In the genomic region with DNA sequence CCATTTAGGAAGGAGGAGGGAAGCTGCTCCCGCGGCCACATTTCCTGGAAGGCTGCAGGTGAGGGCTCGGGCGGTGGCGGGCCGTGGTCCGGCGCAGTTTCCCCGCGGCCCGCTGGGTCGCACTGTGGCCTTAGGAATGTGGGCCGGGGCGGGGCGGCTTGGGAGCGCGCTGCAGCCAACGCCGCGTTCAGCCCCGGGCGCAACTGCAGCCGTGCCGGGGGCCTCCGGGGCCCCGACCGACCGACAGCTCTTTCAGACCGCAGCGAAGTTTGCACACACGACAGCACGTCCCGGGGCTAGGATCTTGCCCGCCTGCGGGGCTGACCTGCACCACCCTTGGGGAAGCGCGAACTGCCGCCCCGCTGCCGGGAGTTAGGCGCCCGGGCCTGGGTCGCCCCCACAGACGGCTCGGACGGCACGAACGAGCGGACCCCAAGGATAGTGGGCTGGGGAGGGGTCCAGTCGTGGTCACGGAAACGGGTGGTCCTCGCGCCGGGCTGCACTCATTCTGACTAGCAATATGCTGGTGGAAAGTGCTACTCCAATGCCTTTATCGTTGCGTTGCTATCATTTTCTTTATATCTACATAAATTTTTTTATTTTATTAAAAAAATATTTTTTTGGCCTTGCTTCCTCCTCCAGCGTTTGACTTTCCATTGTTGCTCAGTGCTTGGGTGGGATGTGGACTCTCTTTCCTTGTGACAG, we compare ENCODE assay signal across 1 cellular context.
TF ChIP-seq lines count a peak whose summit lies in the region.

No MANE protein-coding gene starts in this region.

TF ChIP-seq in HepG2, 621 proteins besides CTCF, POLR2A, EP300 and RAD21 (continued from another document and continues in another):
- TF ChIP-seq ZFX (CRISPR knock-in tag; IDR thresholded peaks at IDR 0.05; ENCODE audit: low read depth), result peak; percentile 54
- TF ChIP-seq, protein P1, sequence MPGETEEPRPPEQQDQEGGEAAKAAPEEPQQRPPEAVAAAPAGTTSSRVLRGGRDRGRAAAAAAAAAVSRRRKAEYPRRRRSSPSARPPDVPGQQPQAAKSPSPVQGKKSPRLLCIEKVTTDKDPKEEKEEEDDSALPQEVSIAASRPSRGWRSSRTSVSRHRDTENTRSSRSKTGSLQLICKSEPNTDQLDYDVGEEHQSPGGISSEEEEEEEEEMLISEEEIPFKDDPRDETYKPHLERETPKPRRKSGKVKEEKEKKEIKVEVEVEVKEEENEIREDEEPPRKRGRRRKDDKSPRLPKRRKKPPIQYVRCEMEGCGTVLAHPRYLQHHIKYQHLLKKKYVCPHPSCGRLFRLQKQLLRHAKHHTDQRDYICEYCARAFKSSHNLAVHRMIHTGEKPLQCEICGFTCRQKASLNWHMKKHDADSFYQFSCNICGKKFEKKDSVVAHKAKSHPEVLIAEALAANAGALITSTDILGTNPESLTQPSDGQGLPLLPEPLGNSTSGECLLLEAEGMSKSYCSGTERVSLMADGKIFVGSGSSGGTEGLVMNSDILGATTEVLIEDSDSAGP (CRISPR knock-in tag; IDR thresholded peaks at IDR 0.05; ENCODE audit: borderline replicate concordance), result peak; percentile 90; the same call in 1 of the 2 replicates
- TF ChIP-seq, protein P2, sequence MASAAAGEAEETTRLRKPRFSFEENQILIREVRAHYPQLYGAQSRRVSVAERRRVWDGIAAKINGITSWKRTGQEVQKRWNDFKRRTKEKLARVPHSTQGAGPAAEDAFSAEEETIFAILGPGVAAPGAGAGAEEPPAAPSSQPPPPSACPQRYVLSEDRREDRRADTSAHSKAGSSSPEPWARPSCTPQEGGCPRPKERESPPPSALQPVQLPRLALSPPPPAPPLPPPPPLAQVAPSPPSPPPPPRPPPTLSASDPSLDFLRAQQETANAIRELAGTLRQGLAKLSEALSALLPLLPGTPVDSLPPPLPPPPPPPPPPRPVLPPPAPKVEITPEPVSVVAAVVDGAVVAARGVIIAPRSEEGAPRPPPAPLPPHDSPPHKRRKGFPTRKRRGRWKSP (CRISPR knock-in tag; IDR thresholded peaks at IDR 0.05), result peak; percentile 99
- 0 out of 2 replicates have a peak, but pooled peaks have one; percentile 63 for TF ChIP-seq RFXANK (CRISPR knock-in tag; IDR thresholded peaks at IDR 0.05)
- TF ChIP-seq, protein P3, sequence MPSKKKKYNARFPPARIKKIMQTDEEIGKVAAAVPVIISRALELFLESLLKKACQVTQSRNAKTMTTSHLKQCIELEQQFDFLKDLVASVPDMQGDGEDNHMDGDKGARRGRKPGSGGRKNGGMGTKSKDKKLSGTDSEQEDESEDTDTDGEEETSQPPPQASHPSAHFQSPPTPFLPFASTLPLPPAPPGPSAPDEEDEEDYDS (CRISPR knock-in tag; IDR thresholded peaks at IDR 0.05), result no peak
- no peak for TF ChIP-seq ZNF446 (CRISPR knock-in tag; IDR thresholded peaks at IDR 0.05)
- 0 out of 4 replicates have a peak, but pooled peaks of 1 of the 2 experiments have one; percentile 46 for TF ChIP-seq KLF16 (CRISPR knock-in tag; IDR thresholded peaks at IDR 0.05)
- TF ChIP-seq CEBPG (CRISPR knock-in tag; IDR thresholded peaks at IDR 0.05), result 0 out of 2 replicates have a peak, but pooled peaks have one; percentile 16
- TF ChIP-seq SIX4 (CRISPR knock-in tag; IDR thresholded peaks at IDR 0.05), result peak; percentile 14; the same call in 1 of the 2 replicates
- TF ChIP-seq, protein P4, sequence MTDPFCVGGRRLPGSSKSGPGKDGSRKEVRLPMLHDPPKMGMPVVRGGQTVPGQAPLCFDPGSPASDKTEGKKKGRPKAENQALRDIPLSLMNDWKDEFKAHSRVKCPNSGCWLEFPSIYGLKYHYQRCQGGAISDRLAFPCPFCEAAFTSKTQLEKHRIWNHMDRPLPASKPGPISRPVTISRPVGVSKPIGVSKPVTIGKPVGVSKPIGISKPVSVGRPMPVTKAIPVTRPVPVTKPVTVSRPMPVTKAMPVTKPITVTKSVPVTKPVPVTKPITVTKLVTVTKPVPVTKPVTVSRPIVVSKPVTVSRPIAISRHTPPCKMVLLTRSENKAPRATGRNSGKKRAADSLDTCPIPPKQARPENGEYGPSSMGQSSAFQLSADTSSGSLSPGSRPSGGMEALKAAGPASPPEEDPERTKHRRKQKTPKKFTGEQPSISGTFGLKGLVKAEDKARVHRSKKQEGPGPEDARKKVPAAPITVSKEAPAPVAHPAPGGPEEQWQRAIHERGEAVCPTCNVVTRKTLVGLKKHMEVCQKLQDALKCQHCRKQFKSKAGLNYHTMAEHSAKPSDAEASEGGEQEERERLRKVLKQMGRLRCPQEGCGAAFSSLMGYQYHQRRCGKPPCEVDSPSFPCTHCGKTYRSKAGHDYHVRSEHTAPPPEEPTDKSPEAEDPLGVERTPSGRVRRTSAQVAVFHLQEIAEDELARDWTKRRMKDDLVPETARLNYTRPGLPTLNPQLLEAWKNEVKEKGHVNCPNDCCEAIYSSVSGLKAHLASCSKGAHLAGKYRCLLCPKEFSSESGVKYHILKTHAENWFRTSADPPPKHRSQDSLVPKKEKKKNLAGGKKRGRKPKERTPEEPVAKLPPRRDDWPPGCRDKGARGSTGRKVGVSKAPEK (CRISPR knock-in tag; IDR thresholded peaks at IDR 0.05; ENCODE audit: borderline replicate concordance), result peak; percentile 20; the same call in 1 of the 2 replicates
- TF ChIP-seq, protein P5, sequence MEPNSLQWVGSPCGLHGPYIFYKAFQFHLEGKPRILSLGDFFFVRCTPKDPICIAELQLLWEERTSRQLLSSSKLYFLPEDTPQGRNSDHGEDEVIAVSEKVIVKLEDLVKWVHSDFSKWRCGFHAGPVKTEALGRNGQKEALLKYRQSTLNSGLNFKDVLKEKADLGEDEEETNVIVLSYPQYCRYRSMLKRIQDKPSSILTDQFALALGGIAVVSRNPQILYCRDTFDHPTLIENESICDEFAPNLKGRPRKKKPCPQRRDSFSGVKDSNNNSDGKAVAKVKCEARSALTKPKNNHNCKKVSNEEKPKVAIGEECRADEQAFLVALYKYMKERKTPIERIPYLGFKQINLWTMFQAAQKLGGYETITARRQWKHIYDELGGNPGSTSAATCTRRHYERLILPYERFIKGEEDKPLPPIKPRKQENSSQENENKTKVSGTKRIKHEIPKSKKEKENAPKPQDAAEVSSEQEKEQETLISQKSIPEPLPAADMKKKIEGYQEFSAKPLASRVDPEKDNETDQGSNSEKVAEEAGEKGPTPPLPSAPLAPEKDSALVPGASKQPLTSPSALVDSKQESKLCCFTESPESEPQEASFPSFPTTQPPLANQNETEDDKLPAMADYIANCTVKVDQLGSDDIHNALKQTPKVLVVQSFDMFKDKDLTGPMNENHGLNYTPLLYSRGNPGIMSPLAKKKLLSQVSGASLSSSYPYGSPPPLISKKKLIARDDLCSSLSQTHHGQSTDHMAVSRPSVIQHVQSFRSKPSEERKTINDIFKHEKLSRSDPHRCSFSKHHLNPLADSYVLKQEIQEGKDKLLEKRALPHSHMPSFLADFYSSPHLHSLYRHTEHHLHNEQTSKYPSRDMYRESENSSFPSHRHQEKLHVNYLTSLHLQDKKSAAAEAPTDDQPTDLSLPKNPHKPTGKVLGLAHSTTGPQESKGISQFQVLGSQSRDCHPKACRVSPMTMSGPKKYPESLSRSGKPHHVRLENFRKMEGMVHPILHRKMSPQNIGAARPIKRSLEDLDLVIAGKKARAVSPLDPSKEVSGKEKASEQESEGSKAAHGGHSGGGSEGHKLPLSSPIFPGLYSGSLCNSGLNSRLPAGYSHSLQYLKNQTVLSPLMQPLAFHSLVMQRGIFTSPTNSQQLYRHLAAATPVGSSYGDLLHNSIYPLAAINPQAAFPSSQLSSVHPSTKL (CRISPR knock-in tag; IDR thresholded peaks at IDR 0.05), result peak; percentile 72; the same call in 1 of the 2 replicates
- 0 out of 2 replicates have a peak, but pooled peaks have one; percentile 27 for TF ChIP-seq BRD4 (CRISPR knock-in tag; IDR thresholded peaks at IDR 0.05)
- no peak for TF ChIP-seq SOX13 (IDR thresholded peaks at IDR 0.05)
- TF ChIP-seq SOX13 (CRISPR knock-in tag; conservative IDR thresholded peaks at IDR 0.05 in 1 of 2, IDR thresholded peaks at IDR 0.05 in 1 of 2), result peak in 1 of 2 experiments; percentile 31; a peak in 1 of 4 replicates
- no peak for TF ChIP-seq FOXK2 (IDR thresholded peaks at IDR 0.05)
- TF ChIP-seq NR1H2 (CRISPR knock-in tag; IDR thresholded peaks at IDR 0.05; ENCODE audit: borderline replicate concordance, low read depth), result peak; percentile 51; the same call in 1 of the 2 replicates
- TF ChIP-seq, protein P6, sequence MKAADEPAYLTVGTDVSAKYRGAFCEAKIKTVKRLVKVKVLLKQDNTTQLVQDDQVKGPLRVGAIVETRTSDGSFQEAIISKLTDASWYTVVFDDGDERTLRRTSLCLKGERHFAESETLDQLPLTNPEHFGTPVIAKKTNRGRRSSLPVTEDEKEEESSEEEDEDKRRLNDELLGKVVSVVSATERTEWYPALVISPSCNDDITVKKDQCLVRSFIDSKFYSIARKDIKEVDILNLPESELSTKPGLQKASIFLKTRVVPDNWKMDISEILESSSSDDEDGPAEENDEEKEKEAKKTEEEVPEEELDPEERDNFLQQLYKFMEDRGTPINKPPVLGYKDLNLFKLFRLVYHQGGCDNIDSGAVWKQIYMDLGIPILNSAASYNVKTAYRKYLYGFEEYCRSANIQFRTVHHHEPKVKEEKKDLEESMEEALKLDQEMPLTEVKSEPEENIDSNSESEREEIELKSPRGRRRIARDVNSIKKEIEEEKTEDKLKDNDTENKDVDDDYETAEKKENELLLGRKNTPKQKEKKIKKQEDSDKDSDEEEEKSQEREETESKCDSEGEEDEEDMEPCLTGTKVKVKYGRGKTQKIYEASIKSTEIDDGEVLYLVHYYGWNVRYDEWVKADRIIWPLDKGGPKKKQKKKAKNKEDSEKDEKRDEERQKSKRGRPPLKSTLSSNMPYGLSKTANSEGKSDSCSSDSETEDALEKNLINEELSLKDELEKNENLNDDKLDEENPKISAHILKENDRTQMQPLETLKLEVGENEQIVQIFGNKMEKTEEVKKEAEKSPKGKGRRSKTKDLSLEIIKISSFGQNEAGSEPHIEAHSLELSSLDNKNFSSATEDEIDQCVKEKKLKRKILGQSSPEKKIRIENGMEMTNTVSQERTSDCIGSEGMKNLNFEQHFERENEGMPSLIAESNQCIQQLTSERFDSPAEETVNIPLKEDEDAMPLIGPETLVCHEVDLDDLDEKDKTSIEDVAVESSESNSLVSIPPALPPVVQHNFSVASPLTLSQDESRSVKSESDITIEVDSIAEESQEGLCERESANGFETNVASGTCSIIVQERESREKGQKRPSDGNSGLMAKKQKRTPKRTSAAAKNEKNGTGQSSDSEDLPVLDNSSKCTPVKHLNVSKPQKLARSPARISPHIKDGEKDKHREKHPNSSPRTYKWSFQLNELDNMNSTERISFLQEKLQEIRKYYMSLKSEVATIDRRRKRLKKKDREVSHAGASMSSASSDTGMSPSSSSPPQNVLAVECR (CRISPR knock-in tag; IDR thresholded peaks at IDR 0.05; ENCODE audit: borderline replicate concordance), result peak; percentile 64; the same call in 1 of the 2 replicates
- TF ChIP-seq SPEN (CRISPR knock-in tag; IDR thresholded peaks at IDR 0.05; ENCODE audit: low read depth), result peak; percentile 64; the same call in 1 of the 2 replicates
- no peak for TF ChIP-seq ZNF530 (CRISPR knock-in tag; IDR thresholded peaks at IDR 0.05; ENCODE audit: low read depth)
- TF ChIP-seq ERF (CRISPR knock-in tag; IDR thresholded peaks at IDR 0.05), result peak; percentile 71
- peak; percentile 92; the same call in 1 of the 2 replicates for TF ChIP-seq ZFP90 (CRISPR knock-in tag; IDR thresholded peaks at IDR 0.05; ENCODE audit: borderline replicate concordance)
- no peak for TF ChIP-seq ZNF354B (CRISPR knock-in tag; IDR thresholded peaks at IDR 0.05)
- TF ChIP-seq PHF21A (CRISPR knock-in tag; IDR thresholded peaks at IDR 0.05), result peak; percentile 35; the same call in 1 of the 2 replicates
- no peak for TF ChIP-seq ZNF205 (CRISPR knock-in tag; IDR thresholded peaks at IDR 0.05)
- TF ChIP-seq, protein P7, sequence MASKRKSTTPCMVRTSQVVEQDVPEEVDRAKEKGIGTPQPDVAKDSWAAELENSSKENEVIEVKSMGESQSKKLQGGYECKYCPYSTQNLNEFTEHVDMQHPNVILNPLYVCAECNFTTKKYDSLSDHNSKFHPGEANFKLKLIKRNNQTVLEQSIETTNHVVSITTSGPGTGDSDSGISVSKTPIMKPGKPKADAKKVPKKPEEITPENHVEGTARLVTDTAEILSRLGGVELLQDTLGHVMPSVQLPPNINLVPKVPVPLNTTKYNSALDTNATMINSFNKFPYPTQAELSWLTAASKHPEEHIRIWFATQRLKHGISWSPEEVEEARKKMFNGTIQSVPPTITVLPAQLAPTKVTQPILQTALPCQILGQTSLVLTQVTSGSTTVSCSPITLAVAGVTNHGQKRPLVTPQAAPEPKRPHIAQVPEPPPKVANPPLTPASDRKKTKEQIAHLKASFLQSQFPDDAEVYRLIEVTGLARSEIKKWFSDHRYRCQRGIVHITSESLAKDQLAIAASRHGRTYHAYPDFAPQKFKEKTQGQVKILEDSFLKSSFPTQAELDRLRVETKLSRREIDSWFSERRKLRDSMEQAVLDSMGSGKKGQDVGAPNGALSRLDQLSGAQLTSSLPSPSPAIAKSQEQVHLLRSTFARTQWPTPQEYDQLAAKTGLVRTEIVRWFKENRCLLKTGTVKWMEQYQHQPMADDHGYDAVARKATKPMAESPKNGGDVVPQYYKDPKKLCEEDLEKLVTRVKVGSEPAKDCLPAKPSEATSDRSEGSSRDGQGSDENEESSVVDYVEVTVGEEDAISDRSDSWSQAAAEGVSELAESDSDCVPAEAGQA (IDR thresholded peaks at IDR 0.05; ENCODE audit: low read depth), result no peak
- TF ChIP-seq, protein P7 (CRISPR knock-in tag; IDR thresholded peaks at IDR 0.05; ENCODE audit: borderline replicate concordance), result no peak
- no peak for TF ChIP-seq NR2F1 (CRISPR knock-in tag; IDR thresholded peaks at IDR 0.05)
- no peak for TF ChIP-seq NFYC (CRISPR knock-in tag; IDR thresholded peaks at IDR 0.05)
- TF ChIP-seq, protein P8, sequence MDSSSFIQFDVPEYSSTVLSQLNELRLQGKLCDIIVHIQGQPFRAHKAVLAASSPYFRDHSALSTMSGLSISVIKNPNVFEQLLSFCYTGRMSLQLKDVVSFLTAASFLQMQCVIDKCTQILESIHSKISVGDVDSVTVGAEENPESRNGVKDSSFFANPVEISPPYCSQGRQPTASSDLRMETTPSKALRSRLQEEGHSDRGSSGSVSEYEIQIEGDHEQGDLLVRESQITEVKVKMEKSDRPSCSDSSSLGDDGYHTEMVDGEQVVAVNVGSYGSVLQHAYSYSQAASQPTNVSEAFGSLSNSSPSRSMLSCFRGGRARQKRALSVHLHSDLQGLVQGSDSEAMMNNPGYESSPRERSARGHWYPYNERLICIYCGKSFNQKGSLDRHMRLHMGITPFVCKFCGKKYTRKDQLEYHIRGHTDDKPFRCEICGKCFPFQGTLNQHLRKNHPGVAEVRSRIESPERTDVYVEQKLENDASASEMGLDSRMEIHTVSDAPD (CRISPR knock-in tag; IDR thresholded peaks at IDR 0.05), result peak; percentile 52; the same call in 1 of the 2 replicates
- TF ChIP-seq HMG20A (CRISPR knock-in tag; IDR thresholded peaks at IDR 0.05; ENCODE audit: borderline replicate concordance), result no peak
